In genomic region chr9:126719677-126720435, GRCh38 we compare ENCODE assay signal across 8 cellular contexts.
DNase-seq lines count a peak whose midpoint lies in the region; ATAC-seq, FAIRE-seq and TF ChIP-seq lines count a peak whose summit lies in the region.

No MANE protein-coding gene starts in this region.

- H3K27ac ChIP-seq in A673 (ENCODE audit: low read depth, low read length, poor library complexity, severe bottlenecking) (peak overlapping the region; percentile 17), body of pancreas (peak overlapping the region in 1 of 4 donors; percentile 1), kidney (ENCODE audit: low read depth in 2 of 2, low read length in 2 of 2) (peak overlapping the region; percentile 82 to 98)

- no TSS peak for BruUV-seq in A673 (replicated peaks; lab: Mats Ljungman, UMichigan)

- TF ChIP-seq POLR2A in body of pancreas (IDR thresholded peaks at IDR 0.05) = no peak

- CTCF ChIA-PET in A673 (lab: Charles Lee) = no interaction called here
- CTCF ChIA-PET in WTC11 (lab: Charles Lee) = interaction anchor here (0.8 to 4.0 kb wide), 9 partner anchors 14 to 220 kb away, joined by 3 to 60 read pairs (median 6); no protein-coding TSS in a partner anchor

- H3K9me3 Mint-ChIP-seq in WTC11 = no peaks in the 10 kb centered on the region

- H3K4me3 Mint-ChIP-seq in WTC11 = no peak overlapping the region

- ATAC-seq in GM21528 (IDR thresholded peaks at IDR 0.05; ENCODE audit: low FRiP score, unreplicated experiment) (peak; percentile 41), WTC11 (peak; percentile 71), body of pancreas (no peak), GM18858 (IDR thresholded peaks at IDR 0.05; ENCODE audit: unreplicated experiment) (no peak)

- no peaks in the 10 kb centered on the region for H3K9me3 ChIP-seq in A673 (ENCODE audit: low read depth, low read length, poor library complexity, severe bottlenecking)
- no peaks in the 10 kb centered on the region for H3K9me3 ChIP-seq in body of pancreas
- H3K9me3 ChIP-seq in kidney (ENCODE audit: control insufficient read depth in 1 of 2, low read length in 2 of 2) = no peaks in the 10 kb centered on the region

- peak overlapping the region; percentile 4 to 60 for H3K9ac ChIP-seq in kidney (ENCODE audit: low read length in 2 of 2)

- H3K4me1 ChIP-seq in A673 (ENCODE audit: insufficient read depth, low read length, poor library complexity, severe bottlenecking) (peaks cover 20% of the 10 kb centered on the region), body of pancreas (peaks cover 15% of the 10 kb centered on the region), kidney (ENCODE audit: control insufficient read depth in 1 of 2, insufficient read depth in 1 of 2, low read depth in 1 of 2, low read length in 2 of 2) (peaks cover 4 to 17% of the 10 kb centered on the region in 2 donors)

- POLR2A ChIA-PET in A673 (lab: Charles Lee; ENCODE audit: low non-redundant PET) (interaction anchor here (0.6 to 0.7 kb wide), 2 partner anchors 15 to 46 kb away, joined by 3 to 7 read pairs; no protein-coding TSS in a partner anchor), WTC11 (lab: Charles Lee) (interaction anchor here (0.6 kb wide), 1 partner anchor 42 kb away, joined by 7 read pairs; no protein-coding TSS in a partner anchor)

- intact Hi-C loops in A673 (cut with micrococcal nuclease; ENCODE audit: unreplicated experiment) = no loop called here
- intact Hi-C loops in body of pancreas (cut with DNase I) = no loop called here
- intact Hi-C loops in kidney (cut with DNase I) = no loop called here

- TF ChIP-seq CTCF in A673 (conservative IDR thresholded peaks at IDR 0.05; ENCODE audit: low read depth, low read length) = no peak
- TF ChIP-seq CTCF in WTC11 (IDR thresholded peaks at IDR 0.05) = no peak
- no peak for TF ChIP-seq CTCF in body of pancreas (IDR thresholded peaks at IDR 0.05)
- no peak for TF ChIP-seq CTCF in kidney (IDR thresholded peaks at IDR 0.05; ENCODE audit: borderline replicate concordance, extremely low read depth, insufficient read depth)

- peaks cover 37% of the 10 kb centered on the region for H3K4me1 Mint-ChIP-seq in WTC11

- no peaks in the 10 kb centered on the region for H3K36me3 ChIP-seq in A673 (ENCODE audit: insufficient read depth, low read length, poor library complexity, severe bottlenecking)
- H3K36me3 ChIP-seq in body of pancreas (replicated peaks in 1 of 2; ENCODE audit: insufficient read depth in 1 of 2, low read depth in 2 of 2) = no peaks in the 10 kb centered on the region
- H3K36me3 ChIP-seq in kidney (ENCODE audit: control insufficient read depth in 1 of 2, insufficient read depth in 2 of 2, low read length in 2 of 2) = no peaks in the 10 kb centered on the region

- WGBS in body of pancreas, 2 donors = 34 to 44% methylated on average over 10 to 11 of the region's 11 CpGs

- peak overlapping the region; percentile 87 for H3K27ac Mint-ChIP-seq in WTC11

- no peaks in the 10 kb centered on the region for H3K36me3 Mint-ChIP-seq in WTC11

- FAIRE-seq in kidney (lab: Jason Lieb, UNC) = no peak

- DNase-seq in A673 (ENCODE audit: low spot score) (peak; percentile 91), NCI-H1436 treated with DMSO at 0.1 percent for 48 hours (lab: John Stamatoyannopoulos, UW) (peak; percentile 48), WTC11 (ENCODE audit: low spot score) (peak; percentile 88), body of pancreas (peak; percentile 44 to 88 (median 74)), kidney (peak; percentile 96)
- peak; percentile 85 for DNase-seq in stimulated activated CD4-positive, alpha-beta T cell treated with anti-CD3 and anti-CD28 coated beads, Interleukin-2, amount 100 ng/mL, for 4 hours (ENCODE audit: low read depth)

- peaks cover 40% of the 10 kb centered on the region for H3K27me3 Mint-ChIP-seq in WTC11 (ENCODE audit: low read depth)

- H3K4me3 ChIP-seq in A673 (ENCODE audit: low read depth, low read length, poor library complexity, severe bottlenecking) = no peak overlapping the region
- no peak overlapping the region for H3K4me3 ChIP-seq in body of pancreas
- H3K4me3 ChIP-seq in kidney (ENCODE audit: low read length in 2 of 2) = no peak overlapping the region

- no peaks in the 10 kb centered on the region for H3K27me3 ChIP-seq in A673 (replicated peaks; ENCODE audit: insufficient read depth, low read depth, low read length, poor library complexity)
- H3K27me3 ChIP-seq in body of pancreas = no peaks in the 10 kb centered on the region

TF ChIP-seq in WTC11, 78 proteins besides CTCF, POLR2A, EP300 and RAD21:
- no peak for TF ChIP-seq IRF1 (CRISPR knock-in tag; IDR thresholded peaks at IDR 0.05)
- TF ChIP-seq ZNF263 (CRISPR knock-in tag; IDR thresholded peaks at IDR 0.05; ENCODE audit: low read depth) = peak; percentile 47; the same call in 1 of the 2 replicates
- TF ChIP-seq ZNF423 (CRISPR knock-in tag; IDR thresholded peaks at IDR 0.05) = peak; percentile 17; the same call in 1 of the 2 replicates

Comparison
In these comparisons a context has a peak if more than half of its experiments do, and no peak if none do; other contexts are left out.
1. ATAC-seq: peak in GM21528 (single experiment) and WTC11 (single experiment); none in body of pancreas (single experiment) and GM18858 (single experiment).
2. Peak in every context shown above with its lines, with median percentiles within 50 percentile points of each other: DNase-seq.